14 cellular contexts compared by ENCODE assay signal in genomic region chr2:167355796-167356195, GRCh38.
"Had no signal": no experiment of that assay in that cellular context is flagged by ENCODE, and none has a peak within 500 bp of the region (broad histone marks: within the 10 kb centered on the region; RNA-seq: fewer than 3 reads in every experiment).

No MANE protein-coding gene starts in this region.

- H3K27me3 ChIP-seq: ascending aorta, pancreas, suprapubic skin had no signal

- DNase-seq: activated naive CD4-positive, alpha-beta T cell treated with Interleukin-2 at 50 U/mL for 16 hours; activated T-cell treated with anti-CD3 and anti-CD28 coated beads for 4 hours; left colon; naive thymus-derived CD4-positive, alpha-beta T cell; pancreas; stimulated activated CD4-positive, alpha-beta T cell treated with anti-CD3 and anti-CD28 coated beads, Interleukin-2, amount 100 ng/mL, for 48 hours; stimulated activated naive CD4-positive, alpha-beta T cell; SW 1271; trophoblast cell had no signal

- ATAC-seq: activated CD4-positive, CD25-positive, alpha-beta regulatory T cell treated with anti-CD3 and anti-CD28 coated beads, Interleukin-2, amount 50 U/mL, for 24 hours; activated T-helper 17 cell treated with anti-CD3 and anti-CD28 coated beads, Interleukin-2, amount 50 U/mL, for 72 hours; left colon; naive thymus-derived CD4-positive, alpha-beta T cell; pancreas had no signal

- H3K4me1 ChIP-seq: ascending aorta, pancreas, suprapubic skin had no signal

- H3K9me3 ChIP-seq: ascending aorta, pancreas, suprapubic skin had no signal

- FAIRE-seq: colon had no signal

- H3K36me3 ChIP-seq: ascending aorta, pancreas, suprapubic skin had no signal

- H3K27ac ChIP-seq: ascending aorta, pancreas, suprapubic skin had no signal

- H3K4me3 ChIP-seq: ascending aorta, pancreas, suprapubic skin had no signal
